In genomic region chr15:67193223-67194009, GRCh38 we compare ENCODE assay signal across 11 cellular contexts.
DNase-seq lines count a peak whose midpoint lies in the region; ATAC-seq and TF ChIP-seq lines count a peak whose summit lies in the region.
"Had no signal": no experiment of that assay in that cellular context is flagged by ENCODE, and none has a peak within 500 bp of the region (broad histone marks: within the 10 kb centered on the region; RNA-seq: fewer than 3 reads in every experiment).

No MANE protein-coding gene starts in this region.

- no peak for TF ChIP-seq CTCF in VCaP (conservative IDR thresholded peaks at IDR 0.05)
- no peak for TF ChIP-seq CTCF in GM20000 (IDR thresholded peaks at IDR 0.05; ENCODE audit: extremely low read depth, missing control alignments)

- no peak overlapping the region for H3K4me3 Mint-ChIP-seq in stimulated activated naive B cell treated with anti-CD40 and anti-IgM and Interleukin-4, amounts not matched to agents 10 μg/mL and 1 μg/mL and 100 μg/mL, for 72 hours
- H3K4me3 Mint-ChIP-seq: activated CD8-positive, alpha-beta T cell treated with anti-CD3 and anti-CD28 coated beads for 36 hours had no signal

- peaks cover 53 to 75% of the 10 kb centered on the region in 2 donors for H3K36me3 Mint-ChIP-seq in stimulated activated naive B cell treated with anti-CD40 and anti-IgM and Interleukin-4, amounts not matched to agents 10 μg/mL and 1 μg/mL and 100 μg/mL, for 72 hours

- H3K9me3 Mint-ChIP-seq in stimulated activated naive B cell treated with anti-CD40 and anti-IgM and Interleukin-4, amounts not matched to agents 10 μg/mL and 1 μg/mL and 100 μg/mL, for 72 hours, result no peaks in the 10 kb centered on the region
- H3K9me3 Mint-ChIP-seq: activated CD8-positive, alpha-beta T cell treated with anti-CD3 and anti-CD28 coated beads for 36 hours had no signal

- DNase-seq in Daoy (ENCODE audit: low read depth) (peak; percentile 7), left ventricle myocardium superior (peak; percentile 48), ureter (ENCODE audit: low spot score) (no peak), GM20000 (ENCODE audit: low spot score) (no peak)
- no peak for DNase-seq in stimulated activated naive B cell treated with anti-CD40 and anti-IgM and Interleukin-4, amounts not matched to agents 10 μg/mL and 1 μg/mL and 100 μg/mL, for 72 hours
- DNase-seq: activated CD8-positive, alpha-beta T cell treated with anti-CD3 and anti-CD28 coated beads for 36 hours; anterior cingulate cortex; NCI-H526; stimulated activated CD4-positive, alpha-beta T cell treated with anti-CD3 and anti-CD28 coated beads, Interleukin-2, amount 100 ng/mL, for 24 hours had no signal

- intact Hi-C loops in left ventricle myocardium superior (cut with micrococcal nuclease), result no loop called here

- ATAC-seq in left ventricle myocardium superior (peak; percentile 26), GM21447 (IDR thresholded peaks at IDR 0.05; ENCODE audit: unreplicated experiment) (no peak)
- no peak for ATAC-seq in stimulated activated naive B cell treated with anti-CD40 and anti-IgM and Interleukin-4, amounts not matched to agents 10 μg/mL and 1 μg/mL and 100 μg/mL, for 72 hours (replicated peaks)
- ATAC-seq: activated CD8-positive, alpha-beta T cell treated with anti-CD3 and anti-CD28 coated beads for 36 hours had no signal

- H3K27me3 Mint-ChIP-seq in stimulated activated naive B cell treated with anti-CD40 and anti-IgM and Interleukin-4, amounts not matched to agents 10 μg/mL and 1 μg/mL and 100 μg/mL, for 72 hours, result no peaks in the 10 kb centered on the region
- H3K27me3 Mint-ChIP-seq: activated CD8-positive, alpha-beta T cell treated with anti-CD3 and anti-CD28 coated beads for 36 hours had no signal

- H3K27ac Mint-ChIP-seq in stimulated activated naive B cell treated with anti-CD40 and anti-IgM and Interleukin-4, amounts not matched to agents 10 μg/mL and 1 μg/mL and 100 μg/mL, for 72 hours, result peak overlapping the region; percentile 68

- H3K27ac ChIP-seq in VCaP, result peak overlapping the region; percentile 45

- peaks cover 17 to 20% of the 10 kb centered on the region in 2 donors for H3K4me1 Mint-ChIP-seq in stimulated activated naive B cell treated with anti-CD40 and anti-IgM and Interleukin-4, amounts not matched to agents 10 μg/mL and 1 μg/mL and 100 μg/mL, for 72 hours

Comparison
In these comparisons a context has a peak if more than half of its experiments do, and no peak if none do; other contexts are left out.
1. DNase-seq: peak in Daoy (single experiment) and left ventricle myocardium superior (single experiment); none in stimulated activated naive B cell treated with anti-CD40 and anti-IgM and Interleukin-4, amounts not matched to agents 10 μg/mL and 1 μg/mL and 100 μg/mL, for 72 hours (single experiment), ureter (single experiment) and GM20000 (single experiment).